Comparison of ENCODE assay signal across 10 cellular contexts in genomic region chr19:8608858-8609209, GRCh38. TPM values are rescaled to one million over a fixed set of nuclear protein-coding genes. Genes with fewer than 3 reads are reported as not detected.
DNase-seq lines count a peak whose midpoint lies in the region; ATAC-seq and TF ChIP-seq lines count a peak whose summit lies in the region.
"Had no signal": no experiment of that assay in that cellular context is flagged by ENCODE, and none has a peak within 500 bp of the region (broad histone marks: within the 10 kb centered on the region; RNA-seq: fewer than 3 reads in every experiment).

No MANE protein-coding gene starts in this region.

- H3K4me1 Mint-ChIP-seq in activated T-cell treated with anti-CD3 and anti-CD28 coated beads, Interleukin-2, amount 50 U/mL, for 72 hours (ENCODE audit: low read depth): peaks cover 38% of the 10 kb centered on the region
- peaks cover 19% of the 10 kb centered on the region for H3K4me1 Mint-ChIP-seq in memory B cell

- DNase-seq in activated T-cell treated with anti-CD3 and anti-CD28 coated beads, Interleukin-2, amount 50 U/mL, for 72 hours: no peak
- no peak for DNase-seq in activated T-cell treated with anti-CD3 and anti-CD28 coated beads, Interleukin-2, amount 50 U/mL, for 48 hours
- DNase-seq in astrocyte of the spinal cord (ENCODE audit: low read depth, low spot score) (no peak), memory B cell (ENCODE audit: low spot score in 2 of 2) (no peak), tibial artery (no peak), cortex of kidney (lab: John Stamatoyannopoulos, UW) (no peak), midbrain (lab: John Stamatoyannopoulos, UW) (no peak)
- DNase-seq: BE2C, NCI-H345 had no signal

- H3K27ac Mint-ChIP-seq in activated T-cell treated with anti-CD3 and anti-CD28 coated beads, Interleukin-2, amount 50 U/mL, for 72 hours: no peak overlapping the region
- no peak overlapping the region for H3K27ac Mint-ChIP-seq in memory B cell

- H3K36me3 Mint-ChIP-seq in activated T-cell treated with anti-CD3 and anti-CD28 coated beads, Interleukin-2, amount 50 U/mL, for 72 hours (ENCODE audit: insufficient read depth in 2 of 2): peaks cover 8 to 9% of the 10 kb centered on the region in 2 donors
- peaks cover 8% of the 10 kb centered on the region for H3K36me3 Mint-ChIP-seq in memory B cell

- H3K9me3 Mint-ChIP-seq in activated T-cell treated with anti-CD3 and anti-CD28 coated beads, Interleukin-2, amount 50 U/mL, for 72 hours: no peaks in the 10 kb centered on the region
- H3K9me3 Mint-ChIP-seq in memory B cell: no peaks in the 10 kb centered on the region

- H3K9me3 ChIP-seq in tibial artery: peaks cover 0 to 5% (median 0%) of the 10 kb centered on the region in 3 donors
- H3K9me3 ChIP-seq: BE2C had no signal

- in situ Hi-C loops in astrocyte of the spinal cord (cut with HindIII; ENCODE audit: low sequenced_read_pairs): no loop called here

- ATAC-seq in activated T-cell treated with anti-CD3 and anti-CD28 coated beads, Interleukin-2, amount 50 U/mL, for 72 hours (replicated peaks in 1 of 2): no peak
- ATAC-seq in memory B cell (ENCODE audit: low read depth) (no peak), GM21526 (IDR thresholded peaks at IDR 0.05; ENCODE audit: low FRiP score, unreplicated experiment) (no peak)

- no peak for TF ChIP-seq CTCF in astrocyte of the spinal cord (IDR thresholded peaks at IDR 0.05; ENCODE audit: low read depth, low read length)
- TF ChIP-seq CTCF in tibial artery (IDR thresholded peaks at IDR 0.05): no peak

- peak overlapping the region; percentile 87 to 89 for H3K27ac ChIP-seq in tibial artery

- H3K36me3 ChIP-seq in tibial artery: peaks cover 10 to 17% (median 17%) of the 10 kb centered on the region in 3 donors
- H3K36me3 ChIP-seq: BE2C had no signal

- H3K27me3 ChIP-seq in tibial artery: no peaks in the 10 kb centered on the region

- H3K4me1 ChIP-seq in tibial artery: peaks cover 0 to 51% (median 32%) of the 10 kb centered on the region in 4 donors
- H3K4me1 ChIP-seq: BE2C had no signal

- H3K4me3 ChIP-seq in astrocyte of the spinal cord (ENCODE audit: low read depth, low read length): peak overlapping the region; percentile 69
- H3K4me3 ChIP-seq in tibial artery: peak overlapping the region; percentile 82 to 86

- peak overlapping the region; percentile 61 to 87 for H3K4me3 Mint-ChIP-seq in activated T-cell treated with anti-CD3 and anti-CD28 coated beads, Interleukin-2, amount 50 U/mL, for 72 hours
- peak overlapping the region; percentile 46 for H3K4me3 Mint-ChIP-seq in memory B cell

- intact Hi-C loops in tibial artery (cut with DNase I; ENCODE audit: low total_unique reads): no loop called here

- H3K27me3 Mint-ChIP-seq in activated T-cell treated with anti-CD3 and anti-CD28 coated beads, Interleukin-2, amount 50 U/mL, for 72 hours (ENCODE audit: low read depth): no peaks in the 10 kb centered on the region
- H3K27me3 Mint-ChIP-seq in memory B cell: peaks cover 33% of the 10 kb centered on the region

RNA-seq across cellular contexts. Expression of gene ADAMTS10, which starts 1.7 kb away (rescaled TPM):
- 1 to 10 TPM; 7.3 to 9.6 TPM for total RNA-seq in activated T-cell treated with anti-CD3 and anti-CD28 coated beads, Interleukin-2, amount 50 U/mL, for 72 hours

RNA-seq across cellular contexts. Expression of gene NFILZ, which starts 21.6 kb away (rescaled TPM):
- not detected for total RNA-seq in activated T-cell treated with anti-CD3 and anti-CD28 coated beads, Interleukin-2, amount 50 U/mL, for 72 hours

RNA-seq across cellular contexts. Expression of gene MYO1F, which starts 31.6 kb away (rescaled TPM):
- total RNA-seq in activated T-cell treated with anti-CD3 and anti-CD28 coated beads, Interleukin-2, amount 50 U/mL, for 72 hours: 10 to 100 TPM; 23.3 to 54.1 TPM
